In genomic region chr11:965206-965775, GRCh38 we compare ENCODE assay signal across 26 cellular contexts. TPM values are rescaled to one million over a fixed set of nuclear protein-coding genes. Genes with fewer than 3 reads are reported as not detected.
DNase-seq lines count a peak whose midpoint lies in the region; ATAC-seq, FAIRE-seq and TF ChIP-seq lines count a peak whose summit lies in the region.
"Had no signal": no experiment of that assay in that cellular context is flagged by ENCODE, and none has a peak within 500 bp of the region (broad histone marks: within the 10 kb centered on the region; RNA-seq: fewer than 3 reads in every experiment).

No MANE protein-coding gene starts in this region.

- no TSS peak for BruUV-seq in Caco-2 (replicated peaks; lab: Mats Ljungman, UMichigan)

- FAIRE-seq in kidney (lab: Jason Lieb, UNC), result no peak
- FAIRE-seq: islet of Langerhans, K562 had no signal

- no peaks in the 10 kb centered on the region for H3K27me3 ChIP-seq in BLaER1
- no peaks in the 10 kb centered on the region for H3K27me3 ChIP-seq in Caco-2 (replicated peaks; ENCODE audit: control insufficient read depth, insufficient read depth, low read length)
- H3K27me3 ChIP-seq: BLaER1 treated with 17β-estradiol and CSF1 and Interleukin-3, amounts not matched to agents 10 nM and 100 nM; upper lobe of right lung had no signal

- no peak overlapping the region for H3K9ac ChIP-seq in BLaER1
- H3K9ac ChIP-seq in kidney (ENCODE audit: low read length in 2 of 2), result no peak overlapping the region
- H3K9ac ChIP-seq: BLaER1 treated with 17β-estradiol and CSF1 and Interleukin-3, amounts not matched to agents 10 nM and 100 nM had no signal

- H3K9me3 Mint-ChIP-seq in Caco-2 (ENCODE audit: unreplicated experiment) (no peaks in the 10 kb centered on the region), memory B cell (no peaks in the 10 kb centered on the region)
- no peaks in the 10 kb centered on the region for H3K9me3 Mint-ChIP-seq in activated CD8-positive, alpha-beta T cell treated with anti-CD3 and anti-CD28 coated beads for 36 hours
- H3K9me3 Mint-ChIP-seq: central memory CD8-positive, alpha-beta T cell; T-helper 2 cell treated with Interferon-gamma antibody and Interleukin-4, amounts not matched to agents 5 μg/mL and 100 μg/mL, for 36 hours had no signal

- H3K4me2 ChIP-seq in BLaER1, result peak overlapping the region; percentile 47; the same call in 1 of the 2 replicates
- H3K4me2 ChIP-seq: PC-9 had no signal

- peak; percentile 61 for ATAC-seq in activated CD8-positive, alpha-beta T cell treated with anti-CD3 and anti-CD28 coated beads for 36 hours
- peak; percentile 27 for ATAC-seq in memory B cell (ENCODE audit: low read depth)
- no peak for ATAC-seq in GM18870 (IDR thresholded peaks at IDR 0.05; ENCODE audit: unreplicated experiment)
- ATAC-seq in GM19324 (IDR thresholded peaks at IDR 0.05; ENCODE audit: low FRiP score, unreplicated experiment), result no peak
- ATAC-seq: K562, psoas muscle, upper lobe of right lung had no signal

- intact Hi-C loops in Caco-2 (cut with micrococcal nuclease; ENCODE audit: unreplicated experiment), result no loop called here
- intact Hi-C loops in activated CD8-positive, alpha-beta T cell treated with anti-CD3 and anti-CD28 coated beads for 36 hours (cut with micrococcal nuclease), result no loop called here
- intact Hi-C loops in kidney (cut with DNase I), result no loop called here

- peak overlapping the region; percentile 25 for H3K27ac Mint-ChIP-seq in Caco-2 (ENCODE audit: unreplicated experiment)
- no peak overlapping the region for H3K27ac Mint-ChIP-seq in activated CD8-positive, alpha-beta T cell treated with anti-CD3 and anti-CD28 coated beads for 36 hours
- no peak overlapping the region for H3K27ac Mint-ChIP-seq in memory B cell

- H3K9me3 ChIP-seq in BLaER1 (no peaks in the 10 kb centered on the region), Caco-2 (no peaks in the 10 kb centered on the region), kidney (ENCODE audit: control insufficient read depth in 1 of 2, low read length in 2 of 2) (no peaks in the 10 kb centered on the region)
- H3K9me3 ChIP-seq: BLaER1 treated with 17β-estradiol and CSF1 and Interleukin-3, amounts not matched to agents 10 nM and 100 nM; psoas muscle; upper lobe of right lung had no signal

- no peaks in the 10 kb centered on the region for H3K27me3 Mint-ChIP-seq in Caco-2 (ENCODE audit: insufficient read depth, unreplicated experiment)
- H3K27me3 Mint-ChIP-seq in activated CD8-positive, alpha-beta T cell treated with anti-CD3 and anti-CD28 coated beads for 36 hours, result no peaks in the 10 kb centered on the region
- H3K27me3 Mint-ChIP-seq in memory B cell, result no peaks in the 10 kb centered on the region
- H3K27me3 Mint-ChIP-seq: central memory CD8-positive, alpha-beta T cell had no signal

- peaks cover 59% of the 10 kb centered on the region for H3K36me3 ChIP-seq in BLaER1
- peaks cover 3% of the 10 kb centered on the region for H3K36me3 ChIP-seq in Caco-2 (ENCODE audit: control insufficient read depth, insufficient read depth, low read length)
- H3K36me3 ChIP-seq in kidney (ENCODE audit: control insufficient read depth in 1 of 2, insufficient read depth in 2 of 2, low read length in 2 of 2), result peaks cover 7 to 11% of the 10 kb centered on the region in 2 donors

- CTCF ChIA-PET in Caco-2 (lab: Charles Lee), result no interaction called here
- CTCF ChIA-PET in activated CD8-positive, alpha-beta T cell treated with anti-CD3 and anti-CD28 coated beads for 36 hours (lab: Charles Lee), result no interaction called here

- H3K36me3 Mint-ChIP-seq in Caco-2 (ENCODE audit: insufficient read depth, unreplicated experiment) (peaks cover 75% of the 10 kb centered on the region), memory B cell (peaks cover 24% of the 10 kb centered on the region)
- H3K36me3 Mint-ChIP-seq in activated CD8-positive, alpha-beta T cell treated with anti-CD3 and anti-CD28 coated beads for 36 hours (ENCODE audit: low read depth), result peaks cover 13% of the 10 kb centered on the region

- H3K4me3 ChIP-seq in BLaER1 (no peak overlapping the region), Caco-2 (ENCODE audit: low read depth, low read length) (no peak overlapping the region), kidney (ENCODE audit: low read length in 2 of 2) (no peak overlapping the region)
- H3K4me3 ChIP-seq: BLaER1 treated with 17β-estradiol and CSF1 and Interleukin-3, amounts not matched to agents 10 nM and 100 nM; K562; PC-9; psoas muscle; upper lobe of right lung had no signal

- POLR2A ChIA-PET in Caco-2 (lab: Charles Lee), result no interaction called here
- POLR2A ChIA-PET in activated CD8-positive, alpha-beta T cell treated with anti-CD3 and anti-CD28 coated beads for 36 hours (lab: Charles Lee), result no interaction called here

- DNase-seq in Caco-2, result no peak
- no peak for DNase-seq in activated CD8-positive, alpha-beta T cell treated with anti-CD3 and anti-CD28 coated beads for 36 hours
- DNase-seq in memory B cell (ENCODE audit: low spot score in 2 of 2), result no peak
- DNase-seq in kidney, result no peak
- DNase-seq in stimulated activated CD4-positive, alpha-beta T cell treated with anti-CD3 and anti-CD28 coated beads, Interleukin-15, amount 100 ng/mL, for 24 hours, result no peak
- DNase-seq: activated effector memory CD4-positive, alpha-beta T cell treated with anti-CD3 and anti-CD28 coated beads, Interleukin-2, amount 50 U/mL, for 16 hours; COR-L47; erythroblast; glutamatergic neuron; NCI-H1105; NCI-H1930; NCI-H526 treated with DMSO at 0.1 percent for 48 hours; nucleus accumbens; PC-9; SHP77 treated with DMSO at 0.1 percent for 48 hours; stimulated activated CD4-positive, alpha-beta T cell treated with anti-CD3 and anti-CD28 coated beads, Interleukin-4, amount 100 ng/mL, for 24 hours; upper lobe of right lung had no signal

- H3K4me3 Mint-ChIP-seq in Caco-2 (ENCODE audit: unreplicated experiment) (no peak overlapping the region), memory B cell (no peak overlapping the region)
- no peak overlapping the region for H3K4me3 Mint-ChIP-seq in activated CD8-positive, alpha-beta T cell treated with anti-CD3 and anti-CD28 coated beads for 36 hours
- H3K4me3 Mint-ChIP-seq: central memory CD8-positive, alpha-beta T cell; T-helper 2 cell treated with Interferon-gamma antibody and Interleukin-4, amounts not matched to agents 5 μg/mL and 100 μg/mL, for 36 hours had no signal

- H3K27ac ChIP-seq in BLaER1 (no peak overlapping the region), kidney (ENCODE audit: low read depth in 2 of 2, low read length in 2 of 2) (no peak overlapping the region)
- H3K27ac ChIP-seq: BLaER1 treated with 17β-estradiol and CSF1 and Interleukin-3, amounts not matched to agents 10 nM and 100 nM; PC-9; psoas muscle; upper lobe of right lung had no signal

- TF ChIP-seq CTCF in Caco-2 (IDR thresholded peaks at IDR 0.05; ENCODE audit: insufficient read depth in 1 of 2, low read depth in 1 of 2, low read length in 1 of 2, severe bottlenecking in 1 of 2, unreplicated experiment in 1 of 2) (no peak), kidney (IDR thresholded peaks at IDR 0.05; ENCODE audit: borderline replicate concordance, extremely low read depth, insufficient read depth) (no peak)
- no peak for TF ChIP-seq CTCF in activated CD8-positive, alpha-beta T cell treated with anti-CD3 and anti-CD28 coated beads for 36 hours (IDR thresholded peaks at IDR 0.05)

- peaks cover 76% of the 10 kb centered on the region for H4K20me1 ChIP-seq in BLaER1

- H3K4me1 ChIP-seq in BLaER1 (peaks cover 50% of the 10 kb centered on the region), Caco-2 (no peaks in the 10 kb centered on the region), kidney (ENCODE audit: control insufficient read depth in 1 of 2, insufficient read depth in 1 of 2, low read depth in 1 of 2, low read length in 2 of 2) (peaks cover 2 to 5% of the 10 kb centered on the region in 2 donors)
- H3K4me1 ChIP-seq: psoas muscle had no signal

- no peaks in the 10 kb centered on the region for H3K4me1 Mint-ChIP-seq in Caco-2 (ENCODE audit: low read depth, unreplicated experiment)
- peaks cover 27% of the 10 kb centered on the region for H3K4me1 Mint-ChIP-seq in activated CD8-positive, alpha-beta T cell treated with anti-CD3 and anti-CD28 coated beads for 36 hours (ENCODE audit: low read depth)
- peaks cover 9% of the 10 kb centered on the region for H3K4me1 Mint-ChIP-seq in memory B cell

RNA-seq across cellular contexts. Expression of gene AP2A2, which starts 39.6 kb away (rescaled TPM):
- 122 and 130 TPM in 2 replicates for total RNA-seq in Caco-2 (2022)
- total RNA-seq in activated CD8-positive, alpha-beta T cell treated with anti-CD3 and anti-CD28 coated beads for 36 hours, result 10 to 100 TPM; 34.0 to 34.6 TPM
- total RNA-seq in kidney, result 144 TPM
- polyA plus RNA-seq in kidney (ENCODE audit: insufficient read depth, low read depth, low replicate concordance), result 76.5 TPM

RNA-seq across cellular contexts. Expression of gene CHID1, which starts 54.7 kb away (rescaled TPM):
- total RNA-seq in Caco-2 (2022) (166 and 180 TPM in 2 replicates), kidney (82.2 TPM)
- 10 to 100 TPM; 69.8 to 72.0 TPM for total RNA-seq in activated CD8-positive, alpha-beta T cell treated with anti-CD3 and anti-CD28 coated beads for 36 hours
- polyA plus RNA-seq in kidney (ENCODE audit: insufficient read depth, low read depth, low replicate concordance), result 128 TPM

Comparison
In these comparisons a context has a peak if more than half of its experiments do, and no peak if none do; other contexts are left out.
1. ATAC-seq: peak in activated CD8-positive, alpha-beta T cell treated with anti-CD3 and anti-CD28 coated beads for 36 hours (single experiment) and memory B cell (single experiment); none in GM18870 (single experiment) and GM19324 (single experiment).